ENCODE assay signal across 18 cellular contexts in the genomic region with DNA sequence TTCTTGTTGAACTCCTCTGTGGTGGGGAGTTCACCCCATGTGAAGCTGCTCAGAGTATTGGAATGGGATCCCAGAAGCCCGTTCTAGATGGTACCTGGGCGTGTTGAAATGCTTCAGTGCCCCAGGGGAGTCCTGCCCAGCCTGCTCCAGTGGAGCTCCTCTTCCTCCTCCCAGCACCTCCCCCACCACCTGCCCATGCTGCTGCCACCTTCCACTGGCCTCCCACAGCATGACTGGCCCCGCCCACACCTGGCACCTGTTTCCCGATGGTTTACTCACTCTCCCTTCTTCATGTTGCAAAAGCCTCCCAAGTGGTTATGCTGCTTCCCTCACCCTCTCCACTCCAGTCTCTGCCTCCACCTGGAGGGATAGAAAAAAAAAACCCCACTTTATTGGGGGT. TPM values are rescaled to one million over a fixed set of nuclear protein-coding genes. Genes with fewer than 3 reads are reported as not detected.
DNase-seq lines count a peak whose midpoint lies in the region; ATAC-seq and TF ChIP-seq lines count a peak whose summit lies in the region.
"Had no signal": no experiment of that assay in that cellular context is flagged by ENCODE, and none has a peak within 500 bp of the region (broad histone marks: within the 10 kb centered on the region; RNA-seq: fewer than 3 reads in every experiment).

No MANE protein-coding gene starts in this region.

- H3K9me2 ChIP-seq in GM23248 (ENCODE audit: insufficient read depth) = no peaks in the 10 kb centered on the region

- ATAC-seq in mucosa of descending colon = peak; percentile 86
- no peak for ATAC-seq in HG02852 (IDR thresholded peaks at IDR 0.05; ENCODE audit: unreplicated experiment)
- ATAC-seq in stimulated activated memory B cell treated with anti-CD40 and anti-IgM and Interleukin-4, amounts not matched to agents 10 μg/mL and 1 μg/mL and 100 μg/mL, for 72 hours = no peak
- ATAC-seq: effector memory CD8-positive, alpha-beta T cell; gastrocnemius medialis had no signal

- H3K4me3 Mint-ChIP-seq in stimulated activated memory B cell treated with anti-CD40 and anti-IgM and Interleukin-4, amounts not matched to agents 10 μg/mL and 1 μg/mL and 100 μg/mL, for 72 hours = no peak overlapping the region
- H3K4me3 Mint-ChIP-seq: activated naive CD4-positive, alpha-beta T cell treated with anti-CD3 and anti-CD28 coated beads, Interleukin-2, amount 50 U/mL, for 24 hours; effector memory CD8-positive, alpha-beta T cell; H9; immature natural killer cell had no signal

- in situ Hi-C loops in GM23248 (cut with MboI) = loop anchor here (10.0 kb wide), 2 partner anchors 284 to 364 kb away; no protein-coding TSS in a partner anchor

- intact Hi-C loops in mucosa of descending colon (cut with DNase I, micrococcal nuclease) = loop anchor here in 1 of 2 donors (5.0 to 10.0 kb wide), 2 partner anchors 282 to 364 kb away; no protein-coding TSS in a partner anchor

- H3K27me3 ChIP-seq in GM23248 (replicated peaks; ENCODE audit: insufficient read depth) = peaks cover 42% of the 10 kb centered on the region

- H3K4me2 ChIP-seq in GM23248 (ENCODE audit: unreplicated experiment) = no peak overlapping the region

- no peak overlapping the region for H3K9ac ChIP-seq in GM23248
- H3K9ac ChIP-seq: parathyroid adenoma had no signal

- DNase-seq in DMS79 (lab: John Stamatoyannopoulos, UW) (peak; percentile 1), NCI-H2107 (lab: John Stamatoyannopoulos, UW) (peak; percentile 55), SW480 (ENCODE audit: low spot score) (peak; percentile 37), mucosa of descending colon (peak; percentile 75 to 83 (median 76)), GM23248 (no peak), occipital lobe (lab: John Stamatoyannopoulos, UW) (no peak)
- DNase-seq: activated CD4-positive, CD25-positive, alpha-beta regulatory T cell treated with anti-CD3 and anti-CD28 coated beads, Interleukin-2, amount 50 U/mL, for 72 hours; AML-193; effector memory CD8-positive, alpha-beta T cell; gastrocnemius medialis; H9; immature natural killer cell; NCI-H1092 treated with DMSO at 0.1 percent for 48 hours; substantia nigra had no signal

- no peak overlapping the region for H3K4me3 ChIP-seq in mucosa of descending colon
- H3K4me3 ChIP-seq in GM23248 = no peak overlapping the region
- H3K4me3 ChIP-seq: gastrocnemius medialis had no signal

- H3K9me3 Mint-ChIP-seq in stimulated activated memory B cell treated with anti-CD40 and anti-IgM and Interleukin-4, amounts not matched to agents 10 μg/mL and 1 μg/mL and 100 μg/mL, for 72 hours = no peaks in the 10 kb centered on the region
- H3K9me3 Mint-ChIP-seq: activated naive CD4-positive, alpha-beta T cell treated with anti-CD3 and anti-CD28 coated beads, Interleukin-2, amount 50 U/mL, for 24 hours; effector memory CD8-positive, alpha-beta T cell; H9; immature natural killer cell had no signal

- no peaks in the 10 kb centered on the region for H3K79me2 ChIP-seq in GM23248 (ENCODE audit: insufficient read depth)
- H3K79me2 ChIP-seq: parathyroid adenoma had no signal

- H3K27me3 Mint-ChIP-seq in stimulated activated memory B cell treated with anti-CD40 and anti-IgM and Interleukin-4, amounts not matched to agents 10 μg/mL and 1 μg/mL and 100 μg/mL, for 72 hours = peaks cover 46% of the 10 kb centered on the region
- H3K27me3 Mint-ChIP-seq: activated naive CD4-positive, alpha-beta T cell treated with anti-CD3 and anti-CD28 coated beads, Interleukin-2, amount 50 U/mL, for 24 hours had no signal

- no peak overlapping the region for H3K27ac ChIP-seq in GM23248
- H3K27ac ChIP-seq: gastrocnemius medialis, parathyroid adenoma had no signal

- no peaks in the 10 kb centered on the region for H3K36me3 Mint-ChIP-seq in stimulated activated memory B cell treated with anti-CD40 and anti-IgM and Interleukin-4, amounts not matched to agents 10 μg/mL and 1 μg/mL and 100 μg/mL, for 72 hours
- H3K36me3 Mint-ChIP-seq: activated naive CD4-positive, alpha-beta T cell treated with anti-CD3 and anti-CD28 coated beads, Interleukin-2, amount 50 U/mL, for 24 hours; immature natural killer cell had no signal

- no peaks in the 10 kb centered on the region for H3F3A ChIP-seq in GM23248 (ENCODE audit: insufficient read depth)

- WGBS in GM23248 (ENCODE audit: low coverage in 1 of 2, low lambda C conversion rate in 2 of 2, missing lambda C conversion rate in 2 of 2), 2 experiments = 50 to 56% methylated on average over 4 of the region's 4 CpGs

- no peaks in the 10 kb centered on the region for H3K4me1 ChIP-seq in mucosa of descending colon (ENCODE audit: low read depth)
- no peaks in the 10 kb centered on the region for H3K4me1 ChIP-seq in GM23248 (ENCODE audit: insufficient read depth)
- H3K4me1 ChIP-seq: gastrocnemius medialis, parathyroid adenoma had no signal

- H3K9me3 ChIP-seq in mucosa of descending colon (no peaks in the 10 kb centered on the region), GM23248 (ENCODE audit: low read depth) (no peaks in the 10 kb centered on the region)
- H3K9me3 ChIP-seq: gastrocnemius medialis had no signal

- H2AFZ ChIP-seq in GM23248 = no peak overlapping the region
- H2AFZ ChIP-seq: parathyroid adenoma had no signal

- H3K4me1 Mint-ChIP-seq in stimulated activated memory B cell treated with anti-CD40 and anti-IgM and Interleukin-4, amounts not matched to agents 10 μg/mL and 1 μg/mL and 100 μg/mL, for 72 hours = peaks cover 6% of the 10 kb centered on the region

- no peak overlapping the region for H3K27ac Mint-ChIP-seq in stimulated activated memory B cell treated with anti-CD40 and anti-IgM and Interleukin-4, amounts not matched to agents 10 μg/mL and 1 μg/mL and 100 μg/mL, for 72 hours
- H3K27ac Mint-ChIP-seq: activated naive CD4-positive, alpha-beta T cell treated with anti-CD3 and anti-CD28 coated beads, Interleukin-2, amount 50 U/mL, for 24 hours; effector memory CD8-positive, alpha-beta T cell; immature natural killer cell had no signal

- no peaks in the 10 kb centered on the region for H4K20me1 ChIP-seq in GM23248 (ENCODE audit: insufficient read depth)

- no peaks in the 10 kb centered on the region for H3K36me3 ChIP-seq in mucosa of descending colon (ENCODE audit: low read depth)
- H3K36me3 ChIP-seq in GM23248 (ENCODE audit: low read depth) = no peaks in the 10 kb centered on the region
- H3K36me3 ChIP-seq: gastrocnemius medialis had no signal

- no peak for TF ChIP-seq CTCF in mucosa of descending colon (IDR thresholded peaks at IDR 0.05)

RNA-seq across cellular contexts. Expression of gene PCBD1, which starts 32.2 kb away (rescaled TPM):
- total RNA-seq in mucosa of descending colon (10 to 100 TPM; 81.4 to 86.8 (median 86.7) TPM), occipital lobe (6.2 TPM)
- total RNA-seq in GM23248 (2014; rRNA removed; shearing (Covaris generic)) = 26.2 and 28.5 TPM in 2 replicates
- polyA plus RNA-seq in GM23248 (2016; fragmentation: Nextera tagmentation; extraction: Ambion mirVana) = 36.8 and 38.4 TPM in 2 replicates

Comparison
In these comparisons a context has a peak if more than half of its experiments do, and no peak if none do; other contexts are left out.
1. DNase-seq: peak in DMS79 (single experiment), NCI-H2107 (single experiment), SW480 (single experiment) and mucosa of descending colon (3 of 3); none in GM23248 (single experiment) and occipital lobe (single experiment).